26 cellular contexts compared by ENCODE assay signal in the genomic region with DNA sequence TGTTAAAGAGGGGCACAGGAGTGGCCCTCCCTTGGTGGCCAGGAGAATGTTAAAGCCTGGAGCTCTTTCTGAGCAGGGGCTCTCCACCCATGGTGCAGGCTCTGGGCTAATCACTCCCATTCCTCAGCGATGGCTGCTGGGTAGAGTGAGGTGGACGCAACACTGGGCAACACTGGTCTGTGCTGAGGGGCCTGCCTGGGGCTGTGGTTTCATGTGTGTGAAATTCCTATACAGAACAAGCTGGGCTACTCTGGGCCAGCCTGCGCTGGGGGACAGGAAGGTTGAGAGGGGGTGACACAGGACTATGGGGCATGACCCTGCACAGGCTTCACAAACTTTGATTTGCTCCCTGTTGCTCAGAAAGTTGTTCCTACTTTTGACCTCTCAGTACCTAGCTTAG.
A peak's percentile ranks its signal among the peaks of the same experiment; 100 is the strongest.
DNase-seq lines count a peak whose midpoint lies in the region; ATAC-seq and TF ChIP-seq lines count a peak whose summit lies in the region.
"Had no signal": no experiment of that assay in that cellular context is flagged by ENCODE, and none has a peak within 500 bp of the region (broad histone marks: within the 10 kb centered on the region; RNA-seq: fewer than 3 reads in every experiment).

No MANE protein-coding gene starts in this region.

- no peak for TF ChIP-seq CTCF in esophagus muscularis mucosa (IDR thresholded peaks at IDR 0.05)

- H3K27me3 ChIP-seq in esophagus muscularis mucosa (no peaks in the 10 kb centered on the region), stomach smooth muscle (ENCODE audit: control insufficient read depth in 1 of 2, insufficient read depth in 2 of 2, low read length in 2 of 2) (no peaks in the 10 kb centered on the region), HAP-1 (ENCODE audit: low read depth) (no peaks in the 10 kb centered on the region)
- H3K27me3 ChIP-seq: colonic mucosa had no signal

- H3K9me3 ChIP-seq in SK-N-MC (ENCODE audit: low read depth, low read length) (no peaks in the 10 kb centered on the region), esophagus muscularis mucosa (no peaks in the 10 kb centered on the region), stomach smooth muscle (ENCODE audit: control insufficient read depth in 2 of 2, low read length in 2 of 2) (no peaks in the 10 kb centered on the region), HAP-1 (no peaks in the 10 kb centered on the region)
- H3K9me3 ChIP-seq: A549, colonic mucosa, psoas muscle had no signal

- no peak for ATAC-seq in HG03135 (IDR thresholded peaks at IDR 0.05; ENCODE audit: unreplicated experiment)
- ATAC-seq: A549; activated CD4-positive, alpha-beta T cell treated with anti-CD3 and anti-CD28 coated beads for 36 hours; activated T-helper 17 cell treated with anti-CD3 and anti-CD28 coated beads, Interleukin-2, amount 50 U/mL, for 72 hours; naive thymus-derived CD4-positive, alpha-beta T cell; Right ventricle myocardium inferior had no signal

- H3K9ac ChIP-seq in SK-N-MC (ENCODE audit: insufficient read length): no peak overlapping the region
- H3K9ac ChIP-seq in stomach smooth muscle (ENCODE audit: low read length in 2 of 2): no peak overlapping the region

- no peak for TF ChIP-seq EP300 in esophagus muscularis mucosa (IDR thresholded peaks at IDR 0.05)

- H3K36me3 ChIP-seq in SK-N-MC (ENCODE audit: insufficient read depth, low read length) (no peaks in the 10 kb centered on the region), esophagus muscularis mucosa (no peaks in the 10 kb centered on the region), stomach smooth muscle (ENCODE audit: control insufficient read depth in 2 of 2, insufficient read depth in 2 of 2, low read length in 2 of 2) (no peaks in the 10 kb centered on the region), HAP-1 (replicated peaks) (no peaks in the 10 kb centered on the region)
- H3K36me3 ChIP-seq: colonic mucosa had no signal

- in situ Hi-C loops in HAP-1 (cut with MboI; ENCODE audit: low sequenced_read_pairs): no loop called here

- intact Hi-C loops in esophagus muscularis mucosa (cut with DNase I): no loop called here

- no peak for TF ChIP-seq POLR2A in esophagus muscularis mucosa (IDR thresholded peaks at IDR 0.05; ENCODE audit: low read depth)

- WGBS in esophagus muscularis mucosa: 100% methylated on average over 3 of the region's 3 CpGs

- H3K27ac ChIP-seq in SK-N-MC: peak overlapping the region; percentile 95; the same call in 1 of the 2 replicates
- H3K27ac ChIP-seq in esophagus muscularis mucosa (replicated peaks in 1 of 4): peak overlapping the region in 3 of 4 donors; percentile 49 to 67 (median 56)
- H3K27ac ChIP-seq in stomach smooth muscle (ENCODE audit: low read length): peak overlapping the region; percentile 46
- H3K27ac ChIP-seq: A549, HL-60, PC-9 had no signal

- DNase-seq in ELF-1 (ENCODE audit: low read depth, low spot score) (peak; percentile 69), SK-N-MC (ENCODE audit: low read depth, low spot score) (no peak), esophagus muscularis mucosa (ENCODE audit: extremely low spot score) (peak; percentile 68), NCI-H2196 (lab: John Stamatoyannopoulos, UW; ENCODE audit: unreplicated experiment) (no peak), HAP-1 (ENCODE audit: low spot score in 2 of 2) (no peak)
- DNase-seq in activated CD4-positive, CD25-positive, alpha-beta regulatory T cell treated with anti-CD3 and anti-CD28 coated beads, Interleukin-2, amount 50 U/mL, for 72 hours: no peak
- DNase-seq: activated CD4-positive, alpha-beta T cell treated with anti-CD3 and anti-CD28 coated beads for 36 hours; activated naive CD4-positive, alpha-beta T cell treated with anti-CD3 and anti-CD28 coated beads, Interleukin-2, amount 50 U/mL, for 16 hours; CD4-positive, CD25-positive, alpha-beta regulatory T cell; colonic mucosa; effector memory CD4-positive, alpha-beta T cell; erythroblast; GOT3; naive thymus-derived CD4-positive, alpha-beta T cell; occipital lobe; psoas muscle; stimulated activated CD4-positive, alpha-beta T cell treated with anti-CD3 and anti-CD28 coated beads, Interleukin-15, amount 100 ng/mL, for 24 hours; stimulated activated CD4-positive, alpha-beta T cell treated with anti-CD3 and anti-CD28 coated beads, Interleukin-4, amount 100 ng/mL, for 4 hours; T-helper 2 cell had no signal

- peak overlapping the region; percentile 65 for H3K4me3 ChIP-seq in SK-N-MC
- H3K4me3 ChIP-seq in esophagus muscularis mucosa: no peak overlapping the region
- no peak overlapping the region for H3K4me3 ChIP-seq in stomach smooth muscle (ENCODE audit: low read length in 2 of 2)
- H3K4me3 ChIP-seq in HAP-1: no peak overlapping the region
- H3K4me3 ChIP-seq: A549, colonic mucosa, PC-9, psoas muscle had no signal

- H3K4me1 ChIP-seq in esophagus muscularis mucosa (peaks cover 22 to 47% (median 37%) of the 10 kb centered on the region in 4 donors), stomach smooth muscle (ENCODE audit: control insufficient read depth, insufficient read depth, low read length) (peaks cover 18% of the 10 kb centered on the region), HAP-1 (peaks cover 45% of the 10 kb centered on the region)
- H3K4me1 ChIP-seq: A549, colonic mucosa had no signal

Comparison
In these comparisons a context has a peak if more than half of its experiments do, and no peak if none do; other contexts are left out.
1. DNase-seq: peak in ELF-1 (single experiment) and esophagus muscularis mucosa (single experiment); none in SK-N-MC (single experiment), activated CD4-positive, CD25-positive, alpha-beta regulatory T cell treated with anti-CD3 and anti-CD28 coated beads, Interleukin-2, amount 50 U/mL, for 72 hours (single experiment), NCI-H2196 (single experiment) and HAP-1 (0 of 2).
2. Peak in every context shown above with its lines, with median percentiles within 50 percentile points of each other: H3K27ac ChIP-seq.